Comparison of ENCODE assay signal across 9 cellular contexts in the genomic region with DNA sequence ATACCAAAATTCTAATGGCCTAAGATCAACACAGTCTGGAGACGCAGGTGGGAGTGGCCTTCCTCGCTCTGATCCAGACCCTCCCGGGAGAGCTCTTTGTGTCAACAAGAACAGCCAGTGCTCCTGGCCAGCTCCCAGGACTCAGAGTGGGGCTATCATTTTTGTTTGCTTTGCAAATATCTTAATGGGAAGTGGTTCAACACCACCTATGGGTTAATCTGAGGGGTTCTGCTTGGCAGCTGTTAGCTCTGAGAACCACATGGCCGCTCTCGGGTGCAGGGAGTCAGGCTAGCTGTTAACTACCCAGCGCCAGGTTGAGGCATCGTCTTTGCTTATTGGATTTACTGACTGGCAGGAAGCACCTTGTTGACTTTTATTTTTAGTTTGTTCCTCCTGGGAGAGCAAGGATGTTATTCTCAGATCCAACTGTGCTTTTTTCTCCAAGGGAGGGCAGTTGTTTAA.
DNase-seq lines count a peak whose midpoint lies in the region; ATAC-seq and TF ChIP-seq lines count a peak whose summit lies in the region.
"Had no signal": no experiment of that assay in that cellular context is flagged by ENCODE, and none has a peak within 500 bp of the region (broad histone marks: within the 10 kb centered on the region; RNA-seq: fewer than 3 reads in every experiment).

No MANE protein-coding gene starts in this region.

- H3K4me1 ChIP-seq in body of pancreas: peaks cover 16% of the 10 kb centered on the region
- peaks cover 3 to 13% (median 10%) of the 10 kb centered on the region in 4 donors for H3K4me1 ChIP-seq in liver (ENCODE audit: control insufficient read depth in 4 of 4, insufficient read depth in 4 of 4, low read length in 3 of 4)
- peaks cover 26% of the 10 kb centered on the region for H3K4me1 ChIP-seq in vagina
- peaks cover under 1% of the 10 kb centered on the region for H3K4me1 ChIP-seq in foreskin keratinocyte

- WGBS in body of pancreas, 2 donors: 1 to 4% methylated on average over 7 of the region's 7 CpGs
- 5% methylated on average over 7 of the region's 7 CpGs for WGBS in liver

- TF ChIP-seq CTCF in body of pancreas (IDR thresholded peaks at IDR 0.05) (peak in 3 of 7 experiments; percentile 10 to 22 (median 14)), liver (IDR thresholded peaks at IDR 0.05; ENCODE audit: low read depth, low read length, missing input control) (no peak), vagina (IDR thresholded peaks at IDR 0.05) (no peak), foreskin keratinocyte (conservative IDR thresholded peaks at IDR 0.05) (no peak)

- TF ChIP-seq RAD21 in liver (IDR thresholded peaks at IDR 0.05): peak; percentile 57 to 65

- intact Hi-C loops in body of pancreas (cut with DNase I) (no loop called here), vagina (cut with DNase I) (no loop called here)

- H3K4me3 ChIP-seq in body of pancreas (no peak overlapping the region), liver (ENCODE audit: low read depth in 1 of 3, low read length in 3 of 3) (peak overlapping the region in 2 of 3 donors; percentile 4 to 15), vagina (peak overlapping the region in 1 of 2 donors; percentile 32)
- H3K4me3 ChIP-seq: skin epidermis had no signal

- H3K9ac ChIP-seq in liver (ENCODE audit: low read depth in 1 of 2, low read length in 2 of 2): no peak overlapping the region

- ATAC-seq in body of pancreas (peak; percentile 89), foreskin keratinocyte (no peak)

- TF ChIP-seq POLR2A in body of pancreas (IDR thresholded peaks at IDR 0.05): no peak
- no peak for TF ChIP-seq POLR2A in vagina (IDR thresholded peaks at IDR 0.05)

- H3K9me3 ChIP-seq in body of pancreas: no peaks in the 10 kb centered on the region
- no peaks in the 10 kb centered on the region for H3K9me3 ChIP-seq in liver (ENCODE audit: control insufficient read depth in 4 of 4, low read length in 3 of 4)
- H3K9me3 ChIP-seq in vagina: no peaks in the 10 kb centered on the region

- H3K36me3 ChIP-seq in body of pancreas (replicated peaks in 1 of 2; ENCODE audit: insufficient read depth in 1 of 2, low read depth in 2 of 2): no peaks in the 10 kb centered on the region
- H3K36me3 ChIP-seq in liver (ENCODE audit: control insufficient read depth in 4 of 4, insufficient read depth in 3 of 4, low read depth in 1 of 4, low read length in 3 of 4): no peaks in the 10 kb centered on the region
- no peaks in the 10 kb centered on the region for H3K36me3 ChIP-seq in vagina

- H3K27me3 ChIP-seq in body of pancreas: no peaks in the 10 kb centered on the region
- H3K27me3 ChIP-seq in liver (ENCODE audit: control insufficient read depth in 4 of 4, insufficient read depth in 4 of 4, low read length in 3 of 4): no peaks in the 10 kb centered on the region
- H3K27me3 ChIP-seq in vagina: no peaks in the 10 kb centered on the region
- no peaks in the 10 kb centered on the region for H3K27me3 ChIP-seq in foreskin keratinocyte

- peak overlapping the region; percentile 18 to 54 (median 46) for H3K27ac ChIP-seq in body of pancreas
- no peak overlapping the region for H3K27ac ChIP-seq in liver (ENCODE audit: low read depth in 1 of 2, low read length in 2 of 2)
- peak overlapping the region; percentile 31 for H3K27ac ChIP-seq in vagina
- H3K27ac ChIP-seq in foreskin keratinocyte: no peak overlapping the region
- H3K27ac ChIP-seq: skin epidermis had no signal

- peak; percentile 88 for DNase-seq in COLO668 (lab: John Stamatoyannopoulos, UW; ENCODE audit: unreplicated experiment)
- peak; percentile 56 for DNase-seq in NCI-H187 treated with DMSO at 0.1 percent for 48 hours (lab: John Stamatoyannopoulos, UW)
- DNase-seq in body of pancreas: peak; percentile 68 to 88 (median 84)
- DNase-seq in vagina (ENCODE audit: extremely low spot score in 2 of 2): no peak
- DNase-seq in foreskin keratinocyte: no peak
- no peak for DNase-seq in HPDE6-E6E7 (ENCODE audit: extremely low spot score)
- no peak for DNase-seq in 8988T

TF ChIP-seq in liver, 16 proteins besides CTCF, POLR2A, EP300 and RAD21:
- TF ChIP-seq, protein P1, sequence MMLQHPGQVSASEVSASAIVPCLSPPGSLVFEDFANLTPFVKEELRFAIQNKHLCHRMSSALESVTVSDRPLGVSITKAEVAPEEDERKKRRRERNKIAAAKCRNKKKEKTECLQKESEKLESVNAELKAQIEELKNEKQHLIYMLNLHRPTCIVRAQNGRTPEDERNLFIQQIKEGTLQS (IDR thresholded peaks at IDR 0.05): no peak
- TF ChIP-seq, protein P2, sequence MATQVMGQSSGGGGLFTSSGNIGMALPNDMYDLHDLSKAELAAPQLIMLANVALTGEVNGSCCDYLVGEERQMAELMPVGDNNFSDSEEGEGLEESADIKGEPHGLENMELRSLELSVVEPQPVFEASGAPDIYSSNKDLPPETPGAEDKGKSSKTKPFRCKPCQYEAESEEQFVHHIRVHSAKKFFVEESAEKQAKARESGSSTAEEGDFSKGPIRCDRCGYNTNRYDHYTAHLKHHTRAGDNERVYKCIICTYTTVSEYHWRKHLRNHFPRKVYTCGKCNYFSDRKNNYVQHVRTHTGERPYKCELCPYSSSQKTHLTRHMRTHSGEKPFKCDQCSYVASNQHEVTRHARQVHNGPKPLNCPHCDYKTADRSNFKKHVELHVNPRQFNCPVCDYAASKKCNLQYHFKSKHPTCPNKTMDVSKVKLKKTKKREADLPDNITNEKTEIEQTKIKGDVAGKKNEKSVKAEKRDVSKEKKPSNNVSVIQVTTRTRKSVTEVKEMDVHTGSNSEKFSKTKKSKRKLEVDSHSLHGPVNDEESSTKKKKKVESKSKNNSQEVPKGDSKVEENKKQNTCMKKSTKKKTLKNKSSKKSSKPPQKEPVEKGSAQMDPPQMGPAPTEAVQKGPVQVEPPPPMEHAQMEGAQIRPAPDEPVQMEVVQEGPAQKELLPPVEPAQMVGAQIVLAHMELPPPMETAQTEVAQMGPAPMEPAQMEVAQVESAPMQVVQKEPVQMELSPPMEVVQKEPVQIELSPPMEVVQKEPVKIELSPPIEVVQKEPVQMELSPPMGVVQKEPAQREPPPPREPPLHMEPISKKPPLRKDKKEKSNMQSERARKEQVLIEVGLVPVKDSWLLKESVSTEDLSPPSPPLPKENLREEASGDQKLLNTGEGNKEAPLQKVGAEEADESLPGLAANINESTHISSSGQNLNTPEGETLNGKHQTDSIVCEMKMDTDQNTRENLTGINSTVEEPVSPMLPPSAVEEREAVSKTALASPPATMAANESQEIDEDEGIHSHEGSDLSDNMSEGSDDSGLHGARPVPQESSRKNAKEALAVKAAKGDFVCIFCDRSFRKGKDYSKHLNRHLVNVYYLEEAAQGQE (IDR thresholded peaks at IDR 0.05): peak; percentile 39
- no peak for TF ChIP-seq HNF4G (IDR thresholded peaks at IDR 0.05)
- peak in 1 of 2 donors; percentile 38 for TF ChIP-seq JUND (IDR thresholded peaks at IDR 0.05)
- peak; percentile 34 for TF ChIP-seq NR2F2 (IDR thresholded peaks at IDR 0.05)
- TF ChIP-seq RXRA (IDR thresholded peaks at IDR 0.05): peak; percentile 36 to 48
- TF ChIP-seq HNF4A (conservative IDR thresholded peaks at IDR 0.05): peak; percentile 37 to 57
- TF ChIP-seq, protein P3, sequence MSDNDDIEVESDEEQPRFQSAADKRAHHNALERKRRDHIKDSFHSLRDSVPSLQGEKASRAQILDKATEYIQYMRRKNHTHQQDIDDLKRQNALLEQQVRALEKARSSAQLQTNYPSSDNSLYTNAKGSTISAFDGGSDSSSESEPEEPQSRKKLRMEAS (IDR thresholded peaks at IDR 0.05): peak; percentile 55
- peak; percentile 95 for TF ChIP-seq FOXA2 (IDR thresholded peaks at IDR 0.05)
- peak; percentile 90 for TF ChIP-seq FOXA1 (IDR thresholded peaks at IDR 0.05)
- TF ChIP-seq GABPA (IDR thresholded peaks at IDR 0.05 in 1 of 2, conservative IDR thresholded peaks at IDR 0.05 in 1 of 2): no peak
- TF ChIP-seq SP1 (IDR thresholded peaks at IDR 0.05): peak; percentile 57
- peak; percentile 77 for TF ChIP-seq YY1 (IDR thresholded peaks at IDR 0.05)

Comparison
In these comparisons a context has a peak if more than half of its experiments do, and no peak if none do; other contexts are left out.
1. DNase-seq: peak in COLO668 (single experiment), NCI-H187 treated with DMSO at 0.1 percent for 48 hours (single experiment) and body of pancreas (4 of 4); none in vagina (0 of 2), foreskin keratinocyte (0 of 2), HPDE6-E6E7 (single experiment) and 8988T (single experiment).
2. H3K27ac ChIP-seq: peak in body of pancreas (4 of 4) and vagina (single experiment); none in liver (0 of 2) and foreskin keratinocyte (single experiment).
3. H3K4me3 ChIP-seq: peak in liver (2 of 3); none in body of pancreas (0 of 2).